ENCODE assay signal across 27 cellular contexts in genomic region chr6:149196091-149196490, GRCh38.
"Had no signal": no experiment of that assay in that cellular context is flagged by ENCODE, and none has a peak within 500 bp of the region (broad histone marks: within the 10 kb centered on the region; RNA-seq: fewer than 3 reads in every experiment).

No MANE protein-coding gene starts in this region.

- H3K9me3 ChIP-seq: colonic mucosa, mucosa of descending colon, neutrophil, pancreas, vagina had no signal

- H3K27ac ChIP-seq: colonic mucosa, neutrophil, pancreas, right lobe of liver, suprapubic skin, transverse colon, upper lobe of right lung, vagina had no signal

- H3K4me3 Mint-ChIP-seq: effector memory CD8-positive, alpha-beta T cell; immature natural killer cell; mesothelial cell of epicardium; naive B cell; natural killer cell treated with Interleukin-12 subunit alpha and Interleukin-12 subunit beta and Interleukin-15 and Interleukin-18, amount 100 ng/mL, for 72 hours; neural crest cell; stimulated activated naive CD8-positive, alpha-beta T cell treated with anti-CD3 and anti-CD28 coated beads, Interleukin-15, amount 100 ng/mL, for 72 hours had no signal

- ATAC-seq: effector memory CD8-positive, alpha-beta T cell; mucosa of descending colon; natural killer cell treated with Interleukin-12 subunit alpha and Interleukin-12 subunit beta and Interleukin-15 and Interleukin-18, amount 100 ng/mL, for 72 hours; pancreas; right lobe of liver; stimulated activated naive CD8-positive, alpha-beta T cell treated with anti-CD3 and anti-CD28 coated beads, Interleukin-15, amount 100 ng/mL, for 72 hours; upper lobe of right lung had no signal

- DNase-seq: colonic mucosa; dermis blood vessel endothelial cell; effector memory CD8-positive, alpha-beta T cell; erythroblast; hypothalamus; immature natural killer cell; islet precursor cell; kidney glomerular epithelial cell; mesenchymal stem cell; mucosa of descending colon; naive B cell; pancreas; retina; right lobe of liver; small intestine; stimulated activated CD4-positive, alpha-beta T cell treated with anti-CD3 and anti-CD28 coated beads, Interleukin-15, amount 100 ng/mL, for 24 hours; stimulated activated CD4-positive, alpha-beta T cell treated with anti-CD3 and anti-CD28 coated beads, Interleukin-2, amount 100 ng/mL, for 48 hours; stimulated activated naive CD4-positive, alpha-beta T cell; stimulated activated naive CD8-positive, alpha-beta T cell treated with anti-CD3 and anti-CD28 coated beads, Interleukin-15, amount 100 ng/mL, for 72 hours; transverse colon; upper lobe of right lung had no signal

- H3K4me1 Mint-ChIP-seq: immature natural killer cell, naive B cell had no signal

- H3K27me3 Mint-ChIP-seq: effector memory CD8-positive, alpha-beta T cell; naive B cell; natural killer cell treated with Interleukin-12 subunit alpha and Interleukin-12 subunit beta and Interleukin-15 and Interleukin-18, amount 100 ng/mL, for 72 hours; stimulated activated naive CD8-positive, alpha-beta T cell treated with anti-CD3 and anti-CD28 coated beads, Interleukin-15, amount 100 ng/mL, for 72 hours had no signal

- H3K36me3 Mint-ChIP-seq: immature natural killer cell, mesothelial cell of epicardium had no signal

- H3K4me1 ChIP-seq: colonic mucosa, pancreas, right lobe of liver, suprapubic skin, transverse colon, upper lobe of right lung, vagina had no signal

- H3K27ac Mint-ChIP-seq: immature natural killer cell; mesothelial cell of epicardium; naive B cell; stimulated activated naive CD8-positive, alpha-beta T cell treated with anti-CD3 and anti-CD28 coated beads, Interleukin-15, amount 100 ng/mL, for 72 hours had no signal

- H3K27me3 ChIP-seq: colonic mucosa, neutrophil, pancreas, right lobe of liver, suprapubic skin, transverse colon, upper lobe of right lung, vagina had no signal
